In genomic region chr20:951384-952169, GRCh38 we compare ENCODE assay signal across 36 cellular contexts. TPM values are rescaled to one million over a fixed set of nuclear protein-coding genes. Genes with fewer than 3 reads are reported as not detected.
DNase-seq lines count a peak whose midpoint lies in the region; ATAC-seq and TF ChIP-seq lines count a peak whose summit lies in the region.
"Had no signal": no experiment of that assay in that cellular context is flagged by ENCODE, and none has a peak within 500 bp of the region (broad histone marks: within the 10 kb centered on the region; RNA-seq: fewer than 3 reads in every experiment).

No MANE protein-coding gene starts in this region.

- H3K4me1 Mint-ChIP-seq in glutamatergic neuron (ENCODE audit: low read depth, unreplicated experiment): peaks cover 21% of the 10 kb centered on the region
- H3K4me1 Mint-ChIP-seq in stimulated activated naive CD8-positive, alpha-beta T cell treated with anti-CD3 and anti-CD28 coated beads, Interleukin-15, amount 100 ng/mL, for 72 hours: no peaks in the 10 kb centered on the region
- H3K4me1 Mint-ChIP-seq: activated CD4-positive, alpha-beta T cell treated with anti-CD3 and anti-CD28 coated beads for 36 hours; natural killer cell had no signal

- H3K4me2 ChIP-seq in SK-N-SH: no peak overlapping the region

- H3K36me3 Mint-ChIP-seq in glutamatergic neuron (ENCODE audit: unreplicated experiment): no peaks in the 10 kb centered on the region
- H3K36me3 Mint-ChIP-seq: natural killer cell had no signal

- WGBS in SK-N-SH (ENCODE audit: low lambda C conversion rate): 64% methylated on average over 19 of the region's 21 CpGs

- H3K9ac ChIP-seq in SK-N-SH: no peak overlapping the region

- DNase-seq in SK-N-SH (no peak), RPMI7951 (ENCODE audit: low read depth) (peak; percentile 18), glutamatergic neuron (peak; percentile 76), upper lobe of right lung (no peak), GM10248 (ENCODE audit: extremely low spot score) (no peak), HuH-7.5 (ENCODE audit: low spot score) (no peak)
- DNase-seq in stimulated activated naive CD8-positive, alpha-beta T cell treated with anti-CD3 and anti-CD28 coated beads, Interleukin-15, amount 100 ng/mL, for 72 hours: no peak
- DNase-seq: activated CD4-positive, alpha-beta T cell treated with anti-CD3 and anti-CD28 coated beads for 36 hours; activated CD8-positive, alpha-beta memory T cell treated with anti-CD3 and anti-CD28 coated beads, Interleukin-2, amount 50 U/mL, for 48 hours; activated CD8-positive, alpha-beta T cell treated with anti-CD3 and anti-CD28 coated beads for 36 hours; activated naive CD4-positive, alpha-beta T cell treated with anti-CD3 and anti-CD28 coated beads, Interleukin-2, amount 50 U/mL, for 16 hours; body of pancreas; dermis blood vessel endothelial cell; esophagus squamous epithelium; foreskin keratinocyte; GDM1; heart left ventricle; kidney; natural killer cell; NCI-H1417; NCI-H2029; NCI-H2227 treated with DMSO at 0.1 percent for 48 hours; nucleus accumbens; sigmoid colon; stimulated activated CD4-positive, alpha-beta T cell treated with anti-CD3 and anti-CD28 coated beads, Interleukin-15, amount 100 ng/mL, for 24 hours; stimulated activated CD4-positive, alpha-beta T cell treated with anti-CD3 and anti-CD28 coated beads, Interleukin-4, amount 100 ng/mL, for 4 hours had no signal

- H3K9me3 Mint-ChIP-seq in glutamatergic neuron (ENCODE audit: unreplicated experiment): peaks cover 6% of the 10 kb centered on the region
- no peaks in the 10 kb centered on the region for H3K9me3 Mint-ChIP-seq in stimulated activated naive CD8-positive, alpha-beta T cell treated with anti-CD3 and anti-CD28 coated beads, Interleukin-15, amount 100 ng/mL, for 72 hours
- H3K9me3 Mint-ChIP-seq: activated CD8-positive, alpha-beta T cell treated with anti-CD3 and anti-CD28 coated beads for 36 hours; natural killer cell had no signal

- peak overlapping the region; percentile 1 for H3K4me3 Mint-ChIP-seq in glutamatergic neuron (ENCODE audit: unreplicated experiment)
- H3K4me3 Mint-ChIP-seq in stimulated activated naive CD8-positive, alpha-beta T cell treated with anti-CD3 and anti-CD28 coated beads, Interleukin-15, amount 100 ng/mL, for 72 hours: no peak overlapping the region
- H3K4me3 Mint-ChIP-seq: activated CD4-positive, alpha-beta T cell treated with anti-CD3 and anti-CD28 coated beads for 36 hours; activated CD8-positive, alpha-beta T cell treated with anti-CD3 and anti-CD28 coated beads for 36 hours; endodermal cell; natural killer cell had no signal

- ATAC-seq in SK-N-SH treated with all-trans-retinoic acid at 6 μM for 48 hours (no peak), upper lobe of right lung (peak; percentile 15)
- ATAC-seq in stimulated activated naive CD8-positive, alpha-beta T cell treated with anti-CD3 and anti-CD28 coated beads, Interleukin-15, amount 100 ng/mL, for 72 hours: no peak
- ATAC-seq: activated CD4-positive, alpha-beta T cell treated with anti-CD3 and anti-CD28 coated beads for 36 hours; activated CD8-positive, alpha-beta T cell treated with anti-CD3 and anti-CD28 coated beads for 36 hours; body of pancreas; heart left ventricle; natural killer cell; Right ventricle myocardium inferior had no signal

- CTCF ChIA-PET in SK-N-SH (lab: Yijun Ruan, JAX) (interaction anchor here (1.3 to 1.9 kb wide), 4 partner anchors 119 to 135 kb away, joined by 3 to 8 read pairs (median 6); no protein-coding TSS in a partner anchor), GM10248 (lab: Yijun Ruan, JAX) (interaction anchor here (1.6 kb wide), 1 partner anchor 136 kb away, joined by 9 read pairs; no protein-coding TSS in a partner anchor)

- H3K27me3 ChIP-seq in SK-N-SH (ENCODE audit: insufficient read depth): no peaks in the 10 kb centered on the region; the same call in 1 of the 2 replicates
- H3K27me3 ChIP-seq in upper lobe of right lung: peaks cover 11% of the 10 kb centered on the region

- H3K27me3 Mint-ChIP-seq in glutamatergic neuron (ENCODE audit: unreplicated experiment): peaks cover 7% of the 10 kb centered on the region
- peaks cover 46% of the 10 kb centered on the region for H3K27me3 Mint-ChIP-seq in stimulated activated naive CD8-positive, alpha-beta T cell treated with anti-CD3 and anti-CD28 coated beads, Interleukin-15, amount 100 ng/mL, for 72 hours

- H4K20me1 ChIP-seq in SK-N-SH (ENCODE audit: insufficient read depth): no peaks in the 10 kb centered on the region

- H3K4me1 ChIP-seq in SK-N-SH (ENCODE audit: control insufficient read depth in 1 of 2, insufficient read depth in 2 of 2, low read depth in 1 of 2, low read length in 1 of 2): peaks cover 0 to 7% of the 10 kb centered on the region in 2 experiments; a peak in 1 of 4 replicates
- H3K4me1 ChIP-seq in upper lobe of right lung: no peaks in the 10 kb centered on the region
- H3K4me1 ChIP-seq: body of pancreas, foreskin keratinocyte, sigmoid colon had no signal

- H3K27ac ChIP-seq in SK-N-SH (ENCODE audit: low read depth in 2 of 2, low read length in 1 of 2): no peak overlapping the region
- no peak overlapping the region for H3K27ac ChIP-seq in upper lobe of right lung
- H3K27ac ChIP-seq: body of pancreas, esophagus squamous epithelium, foreskin keratinocyte, heart left ventricle, sigmoid colon, tibial nerve had no signal

- no peak for TF ChIP-seq EP300 in SK-N-SH (IDR thresholded peaks at IDR 0.05; ENCODE audit: borderline replicate concordance in 1 of 2, low read depth in 1 of 2, low read length in 1 of 2)

- H3K9me3 ChIP-seq in SK-N-SH (no peaks in the 10 kb centered on the region), upper lobe of right lung (no peaks in the 10 kb centered on the region)
- H3K9me3 ChIP-seq: body of pancreas, esophagus squamous epithelium, heart left ventricle, sigmoid colon, tibial nerve had no signal

- POLR2A ChIA-PET in SK-N-SH (lab: Yijun Ruan, JAX) (no interaction called here), GM10248 (lab: Yijun Ruan, JAX) (interaction anchor here (0.6 kb wide), 1 partner anchor 107 kb away, joined by 10 read pairs; no protein-coding TSS in a partner anchor)

- no peak for TF ChIP-seq CTCF in SK-N-SH (IDR thresholded peaks at IDR 0.05)
- TF ChIP-seq CTCF in glutamatergic neuron (IDR thresholded peaks at IDR 0.05; ENCODE audit: partially characterized antibody, unreplicated experiment): no peak
- TF ChIP-seq CTCF in upper lobe of right lung (IDR thresholded peaks at IDR 0.05): no peak
- no peak for TF ChIP-seq CTCF in GM10248 (IDR thresholded peaks at IDR 0.05; ENCODE audit: control extremely low read depth, extremely low read depth, low read depth, missing control alignments)

- H3K9me2 ChIP-seq in SK-N-SH: no peaks in the 10 kb centered on the region

- intact Hi-C loops in upper lobe of right lung (cut with DNase I): no loop called here

- H3K36me3 ChIP-seq in SK-N-SH (replicated peaks in 1 of 2; ENCODE audit: control insufficient read depth in 1 of 2, insufficient read depth in 2 of 2, low read length in 1 of 2) (no peaks in the 10 kb centered on the region), upper lobe of right lung (no peaks in the 10 kb centered on the region)
- H3K36me3 ChIP-seq: esophagus squamous epithelium, heart left ventricle, sigmoid colon, tibial nerve had no signal

- TF ChIP-seq RAD21 in SK-N-SH (IDR thresholded peaks at IDR 0.05; ENCODE audit: low read length): peak; percentile 29; the same call in 1 of the 2 replicates

- H3K79me2 ChIP-seq in SK-N-SH (ENCODE audit: insufficient read depth): no peaks in the 10 kb centered on the region

- H3F3A ChIP-seq in SK-N-SH (replicated peaks; ENCODE audit: insufficient read depth): no peaks in the 10 kb centered on the region

- H2AFZ ChIP-seq in SK-N-SH (ENCODE audit: low read depth): no peak overlapping the region

- H3K4me3 ChIP-seq in SK-N-SH (ENCODE audit: low read depth in 2 of 2, low read length in 1 of 2) (no peak overlapping the region), upper lobe of right lung (no peak overlapping the region)
- H3K4me3 ChIP-seq: body of pancreas, esophagus squamous epithelium, heart left ventricle, sigmoid colon, tibial nerve had no signal

- peak overlapping the region; percentile 87 for H3K27ac Mint-ChIP-seq in glutamatergic neuron (ENCODE audit: unreplicated experiment)
- H3K27ac Mint-ChIP-seq in stimulated activated naive CD8-positive, alpha-beta T cell treated with anti-CD3 and anti-CD28 coated beads, Interleukin-15, amount 100 ng/mL, for 72 hours: no peak overlapping the region
- H3K27ac Mint-ChIP-seq: activated CD4-positive, alpha-beta T cell treated with anti-CD3 and anti-CD28 coated beads for 36 hours; activated CD8-positive, alpha-beta T cell treated with anti-CD3 and anti-CD28 coated beads for 36 hours; endodermal cell; natural killer cell had no signal

TF ChIP-seq in SK-N-SH, 30 proteins besides CTCF, POLR2A, EP300 and RAD21:
- peak; percentile 13; the same call in 1 of the 2 replicates for TF ChIP-seq GATA2 (CRISPR knock-in tag; IDR thresholded peaks at IDR 0.05)
- no peak for TF ChIP-seq JUND (IDR thresholded peaks at IDR 0.05)

RNA-seq across cellular contexts. Expression of gene ANGPT4, which starts 35.4 kb away (rescaled TPM):
- not detected in 2 replicates for polyA plus RNA-seq in SK-N-SH (2012; rRNA removed)
- 0.01 TPM in 1 of 2 replicates, not detected in the other for polyA plus RNA-seq in SK-N-SH (2012; cell fraction: cytosol; rRNA removed)
- not detected in 2 replicates for polyA plus RNA-seq in SK-N-SH (2012; cell fraction: nucleus; rRNA removed)
- not detected in 2 replicates for total RNA-seq in RPMI7951 (2014; rRNA removed; shearing (Covaris generic))
- 0.22 TPM for total RNA-seq in glutamatergic neuron (ENCODE audit: unreplicated experiment)
- total RNA-seq in upper lobe of right lung: 0.81 TPM
- total RNA-seq: activated CD4-positive, alpha-beta T cell treated with anti-CD3 and anti-CD28 coated beads for 36 hours; activated CD8-positive, alpha-beta T cell treated with anti-CD3 and anti-CD28 coated beads for 36 hours; dermis blood vessel endothelial cell; foreskin keratinocyte; MCF 10A; natural killer cell; pulmonary artery endothelial cell; T-helper 2 cell treated with Interferon-gamma antibody and Interleukin-4, amounts not matched to agents 100 ng/mL and 5 ng/mL, for 36 hours had no signal
- polyA plus RNA-seq: AG04450, BJ, foreskin keratinocyte had no signal

RNA-seq across cellular contexts. Expression of gene RSPO4, which starts 50.5 kb away (rescaled TPM):
- polyA plus RNA-seq in SK-N-SH (2012; rRNA removed): 0.03 TPM in 1 of 2 replicates, not detected in the other
- 0.03 and 0.04 TPM in 2 replicates for polyA plus RNA-seq in SK-N-SH (2012; cell fraction: cytosol; rRNA removed)
- polyA plus RNA-seq in SK-N-SH (2012; cell fraction: nucleus; rRNA removed): 0.06 and 0.08 TPM in 2 replicates
- 0.20 TPM in 1 of 2 replicates, not detected in the other for total RNA-seq in RPMI7951 (2014; rRNA removed; shearing (Covaris generic))
- total RNA-seq in glutamatergic neuron (ENCODE audit: unreplicated experiment) (0.86 TPM), upper lobe of right lung (10.9 TPM)
- total RNA-seq: activated CD4-positive, alpha-beta T cell treated with anti-CD3 and anti-CD28 coated beads for 36 hours; activated CD8-positive, alpha-beta T cell treated with anti-CD3 and anti-CD28 coated beads for 36 hours; body of pancreas; dermis blood vessel endothelial cell; foreskin keratinocyte; liver; MCF 10A; pulmonary artery endothelial cell; Right ventricle myocardium inferior; sigmoid colon; T-helper 2 cell treated with Interferon-gamma antibody and Interleukin-4, amounts not matched to agents 100 ng/mL and 5 ng/mL, for 36 hours had no signal
- polyA plus RNA-seq: AG04450, liver had no signal

Comparison
In these comparisons a context has a peak if more than half of its experiments do, and no peak if none do; other contexts are left out.
1. DNase-seq: peak in RPMI7951 (single experiment) and glutamatergic neuron (single experiment); none in SK-N-SH (single experiment), upper lobe of right lung (single experiment), GM10248 (single experiment), stimulated activated naive CD8-positive, alpha-beta T cell treated with anti-CD3 and anti-CD28 coated beads, Interleukin-15, amount 100 ng/mL, for 72 hours (0 of 2) and HuH-7.5 (single experiment).